Comparison of ENCODE assay signal across 14 cellular contexts in the genomic region with DNA sequence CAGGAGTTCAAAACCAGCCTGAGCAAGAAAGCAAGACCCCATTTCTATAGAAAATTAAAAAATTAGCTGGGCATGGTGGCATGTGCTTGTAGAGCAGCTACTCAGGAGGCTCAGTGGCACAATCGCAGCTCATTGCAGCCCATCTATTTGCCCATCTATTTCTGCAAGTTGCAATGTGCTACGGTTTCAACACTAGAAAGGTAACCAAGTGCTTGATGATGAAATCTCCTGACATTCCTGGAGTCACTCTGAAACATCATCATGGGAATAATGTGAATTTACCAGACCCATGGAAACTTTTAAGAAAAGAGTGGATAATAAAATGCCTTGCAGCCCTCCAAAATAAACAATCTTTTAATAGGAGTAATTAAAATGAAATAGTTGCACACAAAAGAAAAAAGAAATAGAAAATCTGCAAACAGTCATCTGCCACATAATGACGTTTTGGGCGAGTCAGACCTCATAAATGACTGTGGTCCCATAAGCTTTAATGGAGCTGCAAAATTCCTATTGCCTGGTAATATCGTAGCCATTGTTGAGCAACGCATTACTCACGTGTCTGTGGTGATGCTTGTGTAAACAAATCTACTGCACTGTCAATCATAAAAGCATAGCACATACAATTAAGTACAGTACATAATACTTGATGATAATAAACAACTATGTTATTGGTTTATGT. TPM values are rescaled to one million over a fixed set of nuclear protein-coding genes. Genes with fewer than 3 reads are reported as not detected.
DNase-seq lines count a peak whose midpoint lies in the region; ATAC-seq, FAIRE-seq and TF ChIP-seq lines count a peak whose summit lies in the region.
"Had no signal": no experiment of that assay in that cellular context is flagged by ENCODE, and none has a peak within 500 bp of the region (broad histone marks: within the 10 kb centered on the region; RNA-seq: fewer than 3 reads in every experiment).

No MANE protein-coding gene starts in this region.

- CTCF ChIA-PET in A549 (lab: Yijun Ruan, JAX) (interaction anchor here (0.6 to 1.1 kb wide), 2 partner anchors 10 to 83 kb away, joined by 3 read pairs; no protein-coding TSS in a partner anchor), HEK293 (lab: Yijun Ruan, JAX) (interaction anchor here (0.6 to 1.0 kb wide), 3 partner anchors 13 to 75 kb away, joined by 3 to 4 read pairs (median 4); no protein-coding TSS in a partner anchor)

- no peaks in the 10 kb centered on the region for H3K36me3 ChIP-seq in HEK293 (ENCODE audit: control insufficient read depth in 2 of 2, insufficient read depth in 1 of 2, low read length in 2 of 2)
- no peaks in the 10 kb centered on the region for H3K36me3 ChIP-seq in RWPE2 (ENCODE audit: low read depth)
- H3K36me3 ChIP-seq: neutrophil had no signal

- no peak for TF ChIP-seq POLR2A in A549 (IDR thresholded peaks at IDR 0.05; ENCODE audit: low read length)

- peak overlapping the region; percentile 10; the same call in 2 of the 3 replicates for H3K4me2 ChIP-seq in A549

- TF ChIP-seq RAD21 in A549 (conservative IDR thresholded peaks at IDR 0.05 in 1 of 2, IDR thresholded peaks at IDR 0.05 in 1 of 2), result no peak

- peak in 1 of 2 experiments; percentile 33; a peak in 1 of 5 replicates for TF ChIP-seq EP300 in A549 (IDR thresholded peaks at IDR 0.05)

- TF ChIP-seq CTCF in A549 (IDR thresholded peaks at IDR 0.05) (no peak), HEK293 (tag by site-specific recombination; IDR thresholded peaks at IDR 0.05) (no peak), RWPE2 (IDR thresholded peaks at IDR 0.05; ENCODE audit: poor library complexity, severe bottlenecking) (no peak)

- no peak overlapping the region for H3K4me3 ChIP-seq in A549
- H3K4me3 ChIP-seq in HEK293 (ENCODE audit: low read depth, low read length), result no peak overlapping the region
- H3K4me3 ChIP-seq in RWPE2 (ENCODE audit: severe bottlenecking), result no peak overlapping the region

- H3K27me3 ChIP-seq in RWPE2 (ENCODE audit: insufficient read depth, poor library complexity, severe bottlenecking), result no peaks in the 10 kb centered on the region
- H3K27me3 ChIP-seq: neutrophil had no signal

- ATAC-seq in A549 (peak; percentile 66 to 85), RWPE2 (ENCODE audit: low read depth) (peak; percentile 89), HG02678 (IDR thresholded peaks at IDR 0.05; ENCODE audit: unreplicated experiment) (no peak), GM21737 (IDR thresholded peaks at IDR 0.05; ENCODE audit: unreplicated experiment) (no peak)

- DNase-seq in A549 (ENCODE audit: low read depth in 1 of 2, low spot score in 1 of 2) (peak in 1 of 2 experiments; percentile 65), RWPE2 (ENCODE audit: low spot score) (no peak), fibroblast of the conjunctiva (ENCODE audit: low read depth) (peak; percentile 17), NCI-H774 (lab: John Stamatoyannopoulos, UW) (no peak), KG1 (lab: John Stamatoyannopoulos, UW) (no peak)
- DNase-seq: activated CD4-positive, alpha-beta memory T cell treated with anti-CD3 and anti-CD28 coated beads for 36 hours; activated naive CD4-positive, alpha-beta T cell treated with anti-CD3 and anti-CD28 coated beads, Interleukin-2, amount 50 U/mL, for 16 hours; NCI-H446 treated with DMSO at 0.1 percent for 48 hours; substantia nigra had no signal

- no peak for FAIRE-seq in A549 (lab: Jason Lieb, UNC)
- FAIRE-seq: GM19239 had no signal

- H3K9me3 ChIP-seq in A549, result no peaks in the 10 kb centered on the region
- H3K9me3 ChIP-seq in HEK293 (ENCODE audit: control insufficient read depth, insufficient read depth, low read depth, low read length), result no peaks in the 10 kb centered on the region
- no peaks in the 10 kb centered on the region for H3K9me3 ChIP-seq in RWPE2 (ENCODE audit: severe bottlenecking)
- H3K9me3 ChIP-seq: neutrophil had no signal

- POLR2A ChIA-PET in A549 (lab: Yijun Ruan, JAX), result interaction anchor here (1.3 kb wide), 1 partner anchor 46 kb away, joined by 3 read pairs; a partner anchor contains a TSS
- POLR2A ChIA-PET in HEK293 (lab: Yijun Ruan, JAX), result no interaction called here

- H3K4me1 ChIP-seq in A549 (peaks cover 11% of the 10 kb centered on the region; the same call in 2 of the 3 replicates), HEK293 (ENCODE audit: control insufficient read depth, insufficient read depth, low read length) (no peaks in the 10 kb centered on the region), RWPE2 (ENCODE audit: insufficient read depth, poor library complexity, severe bottlenecking) (peaks cover 10% of the 10 kb centered on the region)

- peak overlapping the region in 1 of 2 experiments; percentile 33; a peak in 4 of 6 replicates for H3K27ac ChIP-seq in A549
- H3K27ac ChIP-seq in HEK293 (ENCODE audit: extremely low read depth, low read depth, low read length), result no peak overlapping the region
- H3K27ac ChIP-seq in RWPE2 (ENCODE audit: poor library complexity, severe bottlenecking), result peak overlapping the region; percentile 12
- H3K27ac ChIP-seq: neutrophil had no signal

- WGBS in A549 (ENCODE audit: missing lambda C conversion rate), result 23% methylated on average over 7 of the region's 7 CpGs

TF ChIP-seq in A549, 52 proteins besides CTCF, POLR2A, EP300 and RAD21:
- TF ChIP-seq BHLHE40 (IDR thresholded peaks at IDR 0.05; ENCODE audit: low read depth, low read length), result peak; percentile 80
- TF ChIP-seq HEYL (CRISPR knock-in tag; IDR thresholded peaks at IDR 0.05), result no peak
- peak; percentile 60 to 72 for TF ChIP-seq CEBPB (IDR thresholded peaks at IDR 0.05)
- TF ChIP-seq JUNB (IDR thresholded peaks at IDR 0.05), result peak; percentile 28; the same call in 1 of the 2 replicates
- TF ChIP-seq SREBF2 (IDR thresholded peaks at IDR 0.05), result no peak
- no peak for TF ChIP-seq MAFK (IDR thresholded peaks at IDR 0.05; ENCODE audit: partially characterized antibody)
- TF ChIP-seq FOSL2 (IDR thresholded peaks at IDR 0.05), result 0 out of 2 replicates have a peak, but pooled peaks have one; percentile 25
- peak; percentile 48 for TF ChIP-seq FOSL2 (CRISPR knock-in tag; IDR thresholded peaks at IDR 0.05)

TF ChIP-seq in HEK293, 187 proteins besides CTCF, POLR2A, EP300 and RAD21 (continues in another document):
- TF ChIP-seq ZBTB21 (tag by site-specific recombination; IDR thresholded peaks at IDR 0.05), result 0 out of 2 replicates have a peak, but pooled peaks have one; percentile 20
- no peak for TF ChIP-seq HOXD13 (CRISPR knock-in tag; IDR thresholded peaks at IDR 0.05; ENCODE audit: borderline replicate concordance)
- no peak for TF ChIP-seq ZNF629 (tag by site-specific recombination; IDR thresholded peaks at IDR 0.05)
- TF ChIP-seq, protein P1, sequence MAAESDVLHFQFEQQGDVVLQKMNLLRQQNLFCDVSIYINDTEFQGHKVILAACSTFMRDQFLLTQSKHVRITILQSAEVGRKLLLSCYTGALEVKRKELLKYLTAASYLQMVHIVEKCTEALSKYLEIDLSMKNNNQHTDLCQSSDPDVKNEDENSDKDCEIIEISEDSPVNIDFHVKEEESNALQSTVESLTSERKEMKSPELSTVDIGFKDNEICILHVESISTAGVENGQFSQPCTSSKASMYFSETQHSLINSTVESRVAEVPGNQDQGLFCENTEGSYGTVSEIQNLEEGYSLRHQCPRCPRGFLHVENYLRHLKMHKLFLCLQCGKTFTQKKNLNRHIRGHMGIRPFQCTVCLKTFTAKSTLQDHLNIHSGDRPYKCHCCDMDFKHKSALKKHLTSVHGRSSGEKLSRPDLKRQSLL (tag by site-specific recombination; IDR thresholded peaks at IDR 0.05), result no peak
- no peak for TF ChIP-seq ZNF560 (tag by site-specific recombination; IDR thresholded peaks at IDR 0.05; ENCODE audit: borderline replicate concordance)
- TF ChIP-seq, protein P2, sequence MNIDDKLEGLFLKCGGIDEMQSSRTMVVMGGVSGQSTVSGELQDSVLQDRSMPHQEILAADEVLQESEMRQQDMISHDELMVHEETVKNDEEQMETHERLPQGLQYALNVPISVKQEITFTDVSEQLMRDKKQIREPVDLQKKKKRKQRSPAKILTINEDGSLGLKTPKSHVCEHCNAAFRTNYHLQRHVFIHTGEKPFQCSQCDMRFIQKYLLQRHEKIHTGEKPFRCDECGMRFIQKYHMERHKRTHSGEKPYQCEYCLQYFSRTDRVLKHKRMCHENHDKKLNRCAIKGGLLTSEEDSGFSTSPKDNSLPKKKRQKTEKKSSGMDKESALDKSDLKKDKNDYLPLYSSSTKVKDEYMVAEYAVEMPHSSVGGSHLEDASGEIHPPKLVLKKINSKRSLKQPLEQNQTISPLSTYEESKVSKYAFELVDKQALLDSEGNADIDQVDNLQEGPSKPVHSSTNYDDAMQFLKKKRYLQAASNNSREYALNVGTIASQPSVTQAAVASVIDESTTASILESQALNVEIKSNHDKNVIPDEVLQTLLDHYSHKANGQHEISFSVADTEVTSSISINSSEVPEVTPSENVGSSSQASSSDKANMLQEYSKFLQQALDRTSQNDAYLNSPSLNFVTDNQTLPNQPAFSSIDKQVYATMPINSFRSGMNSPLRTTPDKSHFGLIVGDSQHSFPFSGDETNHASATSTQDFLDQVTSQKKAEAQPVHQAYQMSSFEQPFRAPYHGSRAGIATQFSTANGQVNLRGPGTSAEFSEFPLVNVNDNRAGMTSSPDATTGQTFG (tag by site-specific recombination; IDR thresholded peaks at IDR 0.05; ENCODE audit: borderline replicate concordance), result no peak
- TF ChIP-seq, protein P3, sequence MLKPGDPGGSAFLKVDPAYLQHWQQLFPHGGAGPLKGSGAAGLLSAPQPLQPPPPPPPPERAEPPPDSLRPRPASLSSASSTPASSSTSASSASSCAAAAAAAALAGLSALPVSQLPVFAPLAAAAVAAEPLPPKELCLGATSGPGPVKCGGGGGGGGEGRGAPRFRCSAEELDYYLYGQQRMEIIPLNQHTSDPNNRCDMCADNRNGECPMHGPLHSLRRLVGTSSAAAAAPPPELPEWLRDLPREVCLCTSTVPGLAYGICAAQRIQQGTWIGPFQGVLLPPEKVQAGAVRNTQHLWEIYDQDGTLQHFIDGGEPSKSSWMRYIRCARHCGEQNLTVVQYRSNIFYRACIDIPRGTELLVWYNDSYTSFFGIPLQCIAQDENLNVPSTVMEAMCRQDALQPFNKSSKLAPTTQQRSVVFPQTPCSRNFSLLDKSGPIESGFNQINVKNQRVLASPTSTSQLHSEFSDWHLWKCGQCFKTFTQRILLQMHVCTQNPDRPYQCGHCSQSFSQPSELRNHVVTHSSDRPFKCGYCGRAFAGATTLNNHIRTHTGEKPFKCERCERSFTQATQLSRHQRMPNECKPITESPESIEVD (tag by site-specific recombination; IDR thresholded peaks at IDR 0.05), result peak; percentile 76
- no peak for TF ChIP-seq ZBTB7A (tag by site-specific recombination; IDR thresholded peaks at IDR 0.05; ENCODE audit: low read depth)

RNA-seq across cellular contexts. Expression of a gene that starts 46.6 kb away (rescaled TPM):
- polyA plus RNA-seq in A549 (2011; rRNA removed) (23.0 and 23.6 TPM in 2 replicates), A549 (2017; fragmentation: RNase III; extraction: RNeasy Plus Mini Kit Qiagen cat#74134 plus additional on column Dnase treatment) (15.5 to 15.9 TPM (median 15.6 TPM) in 3 replicates)
- polyA plus RNA-seq in A549 (2012; cell fraction: cytosol; rRNA removed), result 10.5 and 11.2 TPM in 2 replicates
- polyA plus RNA-seq in A549 (2012; cell fraction: nucleus; rRNA removed), result 11.7 and 20.3 TPM in 2 replicates
- polyA minus RNA-seq in A549 (2011; rRNA and poly(A)+ RNA removed), result 23.3 and 25.2 TPM in 2 replicates

Comparison
In these comparisons a context has a peak if more than half of its experiments do, and no peak if none do; other contexts are left out.
1. ATAC-seq: peak in A549 (2 of 2) and RWPE2 (single experiment); none in HG02678 (single experiment) and GM21737 (single experiment).